Comparison of ENCODE assay signal across 8 cellular contexts in the genomic region with DNA sequence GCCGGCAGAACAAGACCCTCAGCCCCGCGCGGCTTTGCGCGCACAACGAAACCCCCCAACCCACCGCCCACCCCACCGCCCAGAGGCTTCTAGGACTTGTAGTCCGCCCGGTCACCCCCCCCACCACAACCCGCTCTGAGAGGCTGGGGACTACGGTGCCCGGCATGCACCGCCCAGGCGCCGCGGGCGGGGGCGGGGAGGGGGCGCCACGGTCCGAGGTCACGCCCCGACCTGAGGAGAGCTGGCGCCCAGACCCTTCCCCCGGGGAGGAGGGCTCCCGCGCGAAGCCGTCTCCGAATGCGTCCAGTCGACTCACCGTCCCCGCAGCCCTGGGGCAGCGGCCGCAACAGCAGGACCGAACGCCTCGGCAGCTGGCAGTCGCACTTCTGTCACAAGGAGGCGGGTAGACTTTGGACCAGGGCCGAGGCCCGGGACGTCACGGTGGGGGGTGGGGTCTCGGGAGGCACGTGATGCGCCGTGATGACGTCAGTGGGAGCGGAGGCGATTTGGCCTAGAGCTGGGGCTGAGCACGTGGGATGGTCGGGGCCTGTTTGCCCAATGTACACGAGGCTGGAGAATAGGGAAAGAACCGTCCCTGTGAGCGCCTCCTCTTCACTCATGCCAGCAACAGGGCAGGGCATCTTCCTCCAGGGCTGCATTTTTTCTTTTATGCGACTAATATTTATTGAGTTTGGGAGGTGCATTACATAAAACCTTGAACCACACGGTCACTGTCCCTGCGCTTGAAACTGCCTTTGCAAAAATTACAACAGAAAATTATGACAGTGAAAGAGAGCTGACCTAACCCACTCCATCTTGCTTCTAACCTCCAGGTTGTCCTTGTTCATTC. TPM values are rescaled to one million over a fixed set of nuclear protein-coding genes. Genes with fewer than 3 reads are reported as not detected.
DNase-seq lines count a peak whose midpoint lies in the region; ATAC-seq lines count a peak whose summit lies in the region.

A gene (minus strand): TSS at position 388 of the 850 bp plus-strand sequence. CDS start 24,643 bp downstream, outside the sequence.

- ATAC-seq in GM19043 (IDR thresholded peaks at IDR 0.05; ENCODE audit: low read depth, unreplicated experiment), result peak; percentile 79
- ATAC-seq in HG03432 (IDR thresholded peaks at IDR 0.05; ENCODE audit: unreplicated experiment), result peak; percentile 82
- ATAC-seq in left colon, result peak; percentile 94

- DNase-seq in AG08396 (ENCODE audit: low spot score) (peak; percentile 97), NCI-H524 treated with DMSO at 0.1 percent for 48 hours (lab: John Stamatoyannopoulos, UW) (peak; percentile 53), dedifferentiated amniotic fluid mesenchymal stem cell (ENCODE audit: extremely low spot score) (peak; percentile 95), left colon (peak; percentile 97 to 98)
- DNase-seq in activated CD4-positive, alpha-beta T cell treated with anti-CD3 and anti-CD28 coated beads, Interleukin-2, amount 50 U/mL, for 24 hours (ENCODE audit: low read depth in 1 of 2, low spot score in 1 of 2), result peak; percentile 94 to 95
- peak; percentile 95 to 96 for DNase-seq in stimulated activated CD4-positive, alpha-beta T cell treated with anti-CD3 and anti-CD28 coated beads, Interleukin-1b, Interleukin-23, amount 100 ng/mL, for 4 hours (ENCODE audit: low read depth in 2 of 2)

- intact Hi-C loops in left colon (cut with DNase I, micrococcal nuclease), result no loop called here

RNA-seq across cellular contexts. Expression of the gene that starts here (rescaled TPM):
- total RNA-seq in left colon, result 10 to 100 TPM; 17.1 to 26.8 TPM

Comparison
In these comparisons a context has a peak if more than half of its experiments do, and no peak if none do; other contexts are left out.
1. Peak in every context shown above with its lines: DNase-seq and ATAC-seq.